16 cellular contexts compared by ENCODE assay signal in the genomic region with DNA sequence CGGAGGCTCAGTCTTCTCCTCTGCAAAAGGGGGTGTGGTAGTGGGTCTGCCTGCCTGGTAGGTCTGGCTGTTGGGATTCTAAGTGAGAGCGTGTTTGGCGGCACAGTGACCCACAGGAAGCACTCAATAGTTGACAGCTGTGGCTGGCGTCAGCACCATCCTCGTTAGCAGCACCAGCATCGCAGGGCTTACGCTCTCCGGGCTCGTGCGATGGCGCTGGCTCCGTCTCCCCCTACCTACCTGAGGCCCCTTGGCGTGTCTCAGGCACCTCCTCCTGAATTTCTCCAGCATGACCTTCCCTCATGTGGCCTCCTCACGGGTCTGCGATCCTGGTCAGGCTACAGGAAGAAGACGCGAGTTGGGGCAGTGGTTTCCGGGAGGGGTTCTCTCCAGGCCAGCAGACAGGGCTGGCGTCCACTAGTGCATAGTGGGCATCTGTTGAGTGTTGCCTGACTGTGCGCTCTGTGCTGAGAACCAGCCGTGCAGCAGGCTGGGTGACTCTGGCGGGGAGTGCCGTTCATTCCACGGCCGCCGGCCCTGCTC.
A peak's percentile ranks its signal among the peaks of the same experiment; 100 is the strongest.
DNase-seq lines count a peak whose midpoint lies in the region; ATAC-seq and TF ChIP-seq lines count a peak whose summit lies in the region.
"Had no signal": no experiment of that assay in that cellular context is flagged by ENCODE, and none has a peak within 500 bp of the region (broad histone marks: within the 10 kb centered on the region; RNA-seq: fewer than 3 reads in every experiment).

No MANE protein-coding gene starts in this region.

- no peaks in the 10 kb centered on the region for H4K20me1 ChIP-seq in BLaER1

- no peaks in the 10 kb centered on the region for H3K9me3 Mint-ChIP-seq in activated naive CD4-positive, alpha-beta T cell treated with anti-CD3 and anti-CD28 coated beads, Interleukin-2, amount 10 ng/mL, durations not matched to agents 7 days and 5 days
- H3K9me3 Mint-ChIP-seq: stimulated activated naive CD8-positive, alpha-beta T cell treated with anti-CD3 and anti-CD28 coated beads, Interleukin-15, amount 100 ng/mL, for 72 hours had no signal

- H3K36me3 ChIP-seq in BLaER1, result no peaks in the 10 kb centered on the region
- H3K36me3 ChIP-seq in gastroesophageal sphincter, result no peaks in the 10 kb centered on the region
- H3K36me3 ChIP-seq in rectal smooth muscle tissue (ENCODE audit: control insufficient read depth, insufficient read depth, low read length), result no peaks in the 10 kb centered on the region
- H3K36me3 ChIP-seq: right lobe of liver had no signal

- H3K27ac ChIP-seq in BLaER1, result peak overlapping the region; percentile 69
- H3K27ac ChIP-seq in gastroesophageal sphincter, result peak overlapping the region; percentile 66 to 96 (median 92)
- H3K27ac ChIP-seq in rectal smooth muscle tissue (ENCODE audit: low read depth, low read length), result peak overlapping the region; percentile 97
- H3K27ac ChIP-seq: right lobe of liver had no signal

- H3K27me3 Mint-ChIP-seq in activated naive CD4-positive, alpha-beta T cell treated with anti-CD3 and anti-CD28 coated beads, Interleukin-2, amount 10 ng/mL, durations not matched to agents 7 days and 5 days, result peaks cover 72% of the 10 kb centered on the region

- H3K27ac Mint-ChIP-seq in activated naive CD4-positive, alpha-beta T cell treated with anti-CD3 and anti-CD28 coated beads, Interleukin-2, amount 10 ng/mL, durations not matched to agents 7 days and 5 days, result no peak overlapping the region
- H3K27ac Mint-ChIP-seq: stimulated activated naive CD8-positive, alpha-beta T cell treated with anti-CD3 and anti-CD28 coated beads, Interleukin-15, amount 100 ng/mL, for 72 hours had no signal

- no peak for TF ChIP-seq CTCF in gastroesophageal sphincter (IDR thresholded peaks at IDR 0.05)

- H3K36me3 Mint-ChIP-seq in activated naive CD4-positive, alpha-beta T cell treated with anti-CD3 and anti-CD28 coated beads, Interleukin-2, amount 10 ng/mL, durations not matched to agents 7 days and 5 days, result no peaks in the 10 kb centered on the region

- DNase-seq in NCI-H2171 (lab: John Stamatoyannopoulos, UW) (peak; percentile 27), SK-N-DZ (ENCODE audit: low spot score) (no peak), NCI-H526 treated with DMSO at 0.1 percent for 48 hours (lab: John Stamatoyannopoulos, UW) (no peak)
- no peak for DNase-seq in activated naive CD4-positive, alpha-beta T cell treated with anti-CD3 and anti-CD28 coated beads, Interleukin-2, amount 10 ng/mL, durations not matched to agents 7 days and 5 days
- no peak for DNase-seq in stimulated activated naive CD4-positive, alpha-beta T cell (lab: John Stamatoyannopoulos, UW)
- DNase-seq: activated CD4-positive, alpha-beta T cell treated with anti-CD3 and anti-CD28 coated beads, Interleukin-2, amount 50 U/mL, for 1 hour; activated CD8-positive, alpha-beta memory T cell treated with anti-CD3 and anti-CD28 coated beads, Interleukin-2, amount 50 U/mL, for 48 hours; activated naive CD4-positive, alpha-beta T cell; Caco-2; HCEC 1CT; right lobe of liver; stimulated activated naive CD8-positive, alpha-beta T cell treated with anti-CD3 and anti-CD28 coated beads, Interleukin-15, amount 100 ng/mL, for 72 hours; T-helper 1 cell had no signal

- H3K27me3 ChIP-seq in BLaER1, result no peaks in the 10 kb centered on the region
- no peaks in the 10 kb centered on the region for H3K27me3 ChIP-seq in gastroesophageal sphincter
- no peaks in the 10 kb centered on the region for H3K27me3 ChIP-seq in rectal smooth muscle tissue (ENCODE audit: control insufficient read depth, insufficient read depth, low read length)
- H3K27me3 ChIP-seq: right lobe of liver had no signal

- CTCF ChIA-PET in activated naive CD4-positive, alpha-beta T cell treated with anti-CD3 and anti-CD28 coated beads, Interleukin-2, amount 10 ng/mL, durations not matched to agents 7 days and 5 days (lab: Charles Lee), result no interaction called here

- no peak for ATAC-seq in gastroesophageal sphincter
- ATAC-seq: right lobe of liver; stimulated activated naive CD8-positive, alpha-beta T cell treated with anti-CD3 and anti-CD28 coated beads, Interleukin-15, amount 100 ng/mL, for 72 hours had no signal

- H3K4me3 ChIP-seq in BLaER1 (no peak overlapping the region), gastroesophageal sphincter (no peak overlapping the region), rectal smooth muscle tissue (ENCODE audit: low read length) (no peak overlapping the region)
- H3K4me3 ChIP-seq: right lobe of liver had no signal

- H3K9ac ChIP-seq in BLaER1 (no peak overlapping the region), rectal smooth muscle tissue (ENCODE audit: low read length) (no peak overlapping the region)

- peak overlapping the region; percentile 78 for H3K4me2 ChIP-seq in BLaER1

- no peak overlapping the region for H3K4me3 Mint-ChIP-seq in activated naive CD4-positive, alpha-beta T cell treated with anti-CD3 and anti-CD28 coated beads, Interleukin-2, amount 10 ng/mL, durations not matched to agents 7 days and 5 days
- H3K4me3 Mint-ChIP-seq: stimulated activated naive CD8-positive, alpha-beta T cell treated with anti-CD3 and anti-CD28 coated beads, Interleukin-15, amount 100 ng/mL, for 72 hours had no signal

- TF ChIP-seq POLR2A in gastroesophageal sphincter (IDR thresholded peaks at IDR 0.05), result no peak

- H3K4me1 ChIP-seq in BLaER1, result peaks cover 38% of the 10 kb centered on the region
- H3K4me1 ChIP-seq in gastroesophageal sphincter, result peaks cover 6 to 73% (median 44%) of the 10 kb centered on the region in 3 donors
- H3K4me1 ChIP-seq in rectal smooth muscle tissue (ENCODE audit: control insufficient read depth, insufficient read depth, low read length), result peaks cover 72% of the 10 kb centered on the region
- H3K4me1 ChIP-seq: right lobe of liver had no signal

- H3K4me1 Mint-ChIP-seq in activated naive CD4-positive, alpha-beta T cell treated with anti-CD3 and anti-CD28 coated beads, Interleukin-2, amount 10 ng/mL, durations not matched to agents 7 days and 5 days, result no peaks in the 10 kb centered on the region

- WGBS in gastroesophageal sphincter (ENCODE audit: low coverage in 1 of 2), 2 donors, result 90% methylated on average over 4 of the region's 26 CpGs; no CpG with 5 or more reads in 1 of the 2 donors

- H3K9me3 ChIP-seq in BLaER1, result no peaks in the 10 kb centered on the region
- H3K9me3 ChIP-seq in gastroesophageal sphincter, result no peaks in the 10 kb centered on the region
- H3K9me3 ChIP-seq: Caco-2, right lobe of liver had no signal

- no peak for TF ChIP-seq EP300 in gastroesophageal sphincter (IDR thresholded peaks at IDR 0.05)
